In the genomic region with DNA sequence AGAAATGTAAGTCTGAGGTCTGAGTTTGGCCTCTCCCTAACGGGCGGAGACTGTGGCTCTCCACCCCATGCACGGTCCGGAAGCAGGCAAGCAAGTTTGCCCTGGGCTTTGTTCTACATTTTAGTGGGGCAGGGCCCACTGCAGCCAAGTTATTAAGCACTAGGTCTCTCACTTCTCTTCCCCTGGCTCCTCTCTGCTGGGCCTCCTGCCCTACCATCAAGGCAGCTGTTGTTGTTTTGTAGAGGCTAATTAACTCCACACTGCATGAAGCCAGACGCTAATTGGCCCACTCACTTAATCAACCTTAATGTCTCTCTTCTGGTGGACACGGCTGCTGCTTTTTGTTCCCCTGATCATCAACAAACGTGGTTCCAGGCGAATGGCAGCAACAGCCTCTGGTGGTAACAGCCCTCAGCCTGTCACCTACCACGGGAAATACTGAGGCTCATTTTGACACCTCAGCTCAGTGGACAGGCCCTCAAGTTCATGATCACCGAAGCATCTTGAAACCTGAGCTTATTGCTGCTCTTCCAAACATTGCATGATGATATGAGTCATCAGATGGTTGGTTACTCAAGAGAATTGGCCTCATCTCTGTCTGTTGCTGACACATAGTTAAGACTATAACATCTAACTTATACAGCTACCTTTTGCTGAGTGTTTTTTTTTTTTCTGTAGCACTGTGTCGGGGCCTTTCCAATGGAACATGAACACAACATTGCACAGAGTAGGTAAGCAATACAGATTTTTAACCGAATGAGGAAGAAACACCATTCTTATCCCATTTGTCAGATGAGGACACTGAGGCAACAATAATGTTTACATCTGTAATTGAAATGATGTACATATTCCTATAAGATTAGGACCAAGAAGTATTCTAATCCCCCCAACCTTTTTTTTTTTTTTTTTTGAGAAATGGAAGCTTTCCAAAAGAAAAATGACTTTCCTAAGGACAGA, we compare ENCODE assay signal across 1 cellular context.
TF ChIP-seq lines count a peak whose summit lies in the region.

No MANE protein-coding gene starts in this region.

TF ChIP-seq in WTC11, 78 proteins besides CTCF, POLR2A, EP300 and RAD21 (continued from another document):
- TF ChIP-seq, protein P1, sequence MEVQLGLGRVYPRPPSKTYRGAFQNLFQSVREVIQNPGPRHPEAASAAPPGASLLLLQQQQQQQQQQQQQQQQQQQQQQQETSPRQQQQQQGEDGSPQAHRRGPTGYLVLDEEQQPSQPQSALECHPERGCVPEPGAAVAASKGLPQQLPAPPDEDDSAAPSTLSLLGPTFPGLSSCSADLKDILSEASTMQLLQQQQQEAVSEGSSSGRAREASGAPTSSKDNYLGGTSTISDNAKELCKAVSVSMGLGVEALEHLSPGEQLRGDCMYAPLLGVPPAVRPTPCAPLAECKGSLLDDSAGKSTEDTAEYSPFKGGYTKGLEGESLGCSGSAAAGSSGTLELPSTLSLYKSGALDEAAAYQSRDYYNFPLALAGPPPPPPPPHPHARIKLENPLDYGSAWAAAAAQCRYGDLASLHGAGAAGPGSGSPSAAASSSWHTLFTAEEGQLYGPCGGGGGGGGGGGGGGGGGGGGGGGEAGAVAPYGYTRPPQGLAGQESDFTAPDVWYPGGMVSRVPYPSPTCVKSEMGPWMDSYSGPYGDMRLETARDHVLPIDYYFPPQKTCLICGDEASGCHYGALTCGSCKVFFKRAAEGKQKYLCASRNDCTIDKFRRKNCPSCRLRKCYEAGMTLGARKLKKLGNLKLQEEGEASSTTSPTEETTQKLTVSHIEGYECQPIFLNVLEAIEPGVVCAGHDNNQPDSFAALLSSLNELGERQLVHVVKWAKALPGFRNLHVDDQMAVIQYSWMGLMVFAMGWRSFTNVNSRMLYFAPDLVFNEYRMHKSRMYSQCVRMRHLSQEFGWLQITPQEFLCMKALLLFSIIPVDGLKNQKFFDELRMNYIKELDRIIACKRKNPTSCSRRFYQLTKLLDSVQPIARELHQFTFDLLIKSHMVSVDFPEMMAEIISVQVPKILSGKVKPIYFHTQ (CRISPR knock-in tag; IDR thresholded peaks at IDR 0.05), result no peak
